Comparison of ENCODE assay signal across 19 cellular contexts in the genomic region with DNA sequence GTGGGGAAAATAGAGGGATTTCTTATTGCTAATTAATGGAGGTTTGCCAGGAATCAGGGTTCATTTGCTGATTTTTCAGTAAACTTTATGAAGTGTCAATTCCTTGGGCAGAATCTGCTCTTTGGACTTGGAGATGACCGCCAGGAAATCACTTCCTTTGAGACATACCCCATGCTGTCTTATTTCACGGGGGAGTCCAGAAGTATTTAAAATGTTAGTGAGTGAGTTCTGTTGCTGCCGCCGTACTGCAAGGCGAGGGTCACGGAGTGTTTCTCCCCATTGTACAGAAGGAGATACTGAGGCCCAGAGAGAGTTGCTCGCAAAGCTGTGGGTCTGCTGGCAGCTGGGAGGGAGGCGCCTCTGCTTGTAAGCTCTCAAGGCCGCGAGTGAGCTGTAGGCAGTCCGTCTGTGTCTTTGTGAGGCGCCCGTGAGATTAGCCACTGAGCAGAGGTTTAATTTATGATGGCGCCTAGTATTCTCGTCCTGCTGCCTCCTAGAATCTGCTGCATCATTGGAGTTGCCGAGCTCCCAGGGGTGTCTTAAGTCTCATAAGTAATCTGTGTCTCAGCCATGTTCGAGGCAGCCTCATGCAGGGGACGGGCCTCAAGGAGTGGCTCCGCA.
"Had no signal": no experiment of that assay in that cellular context is flagged by ENCODE, and none has a peak within 500 bp of the region (broad histone marks: within the 10 kb centered on the region; RNA-seq: fewer than 3 reads in every experiment).

No MANE protein-coding gene starts in this region.

- H3K27me3 Mint-ChIP-seq: activated naive CD8-positive, alpha-beta T cell treated with anti-CD3 and anti-CD28 coated beads, Interleukin-2, amount 50 U/mL, for 24 hours had no signal

- H3K27ac Mint-ChIP-seq: activated naive CD8-positive, alpha-beta T cell treated with anti-CD3 and anti-CD28 coated beads, Interleukin-2, amount 50 U/mL, for 24 hours; naive thymus-derived CD4-positive, alpha-beta T cell had no signal

- H3K9me3 Mint-ChIP-seq: activated naive CD8-positive, alpha-beta T cell treated with anti-CD3 and anti-CD28 coated beads, Interleukin-2, amount 50 U/mL, for 24 hours had no signal

- H3K9me3 ChIP-seq: gastrocnemius medialis, left lung, mucosa of descending colon, right atrium auricular region, transverse colon, vagina had no signal

- H3K4me3 Mint-ChIP-seq: activated naive CD8-positive, alpha-beta T cell treated with anti-CD3 and anti-CD28 coated beads, Interleukin-2, amount 50 U/mL, for 24 hours; naive thymus-derived CD4-positive, alpha-beta T cell had no signal

- H3K27ac ChIP-seq: gastrocnemius medialis, left lung, right atrium auricular region, transverse colon, vagina had no signal

- H3K4me1 ChIP-seq: gastrocnemius medialis, transverse colon had no signal

- FAIRE-seq: small intestine, TTC549 had no signal

- H3K36me3 Mint-ChIP-seq: naive thymus-derived CD4-positive, alpha-beta T cell had no signal

- H3K36me3 ChIP-seq: gastrocnemius medialis, left lung, transverse colon, vagina had no signal

- H3K4me3 ChIP-seq: gastrocnemius medialis, left lung, mucosa of descending colon, right atrium auricular region, transverse colon, vagina had no signal

- ATAC-seq: activated CD4-positive, CD25-positive, alpha-beta regulatory T cell treated with anti-CD3 and anti-CD28 coated beads, Interleukin-2, amount 50 U/mL, for 24 hours; activated naive CD8-positive, alpha-beta T cell treated with anti-CD3 and anti-CD28 coated beads, Interleukin-2, amount 50 U/mL, for 24 hours; gastrocnemius medialis; left lung; mucosa of descending colon; naive thymus-derived CD4-positive, alpha-beta T cell had no signal

- DNase-seq: activated CD4-positive, alpha-beta T cell treated with anti-CD3 and anti-CD28 coated beads, Interleukin-2, amount 50 U/mL, for 1 hour; activated naive CD4-positive, alpha-beta T cell treated with Interleukin-2 at 50 U/mL for 16 hours; activated naive CD8-positive, alpha-beta T cell treated with anti-CD3 and anti-CD28 coated beads, Interleukin-2, amount 50 U/mL, for 24 hours; activated T-cell treated with anti-CD3 and anti-CD28 coated beads for 4 hours; gastrocnemius medialis; left lung; mucosa of descending colon; naive thymus-derived CD4-positive, alpha-beta T cell; occipital lobe; stimulated activated CD4-positive, alpha-beta T cell treated with anti-CD3 and anti-CD28 coated beads, Interleukin-4, amount 100 ng/mL, for 4 hours; stimulated activated CD8-positive, alpha-beta memory T cell treated with anti-CD3 and anti-CD28 coated beads, Interleukin-4, amount 100 ng/mL, for 48 hours; stimulated activated naive CD4-positive, alpha-beta T cell treated with Interleukin-2 at 50 U/mL for 16 hours; substantia nigra; transverse colon had no signal
